8 cellular contexts compared by ENCODE assay signal in genomic region chr19:33621811-33622504, GRCh38. TPM values are rescaled to one million over a fixed set of nuclear protein-coding genes. Genes with fewer than 3 reads are reported as not detected.
DNase-seq lines count a peak whose midpoint lies in the region; ATAC-seq and TF ChIP-seq lines count a peak whose summit lies in the region.

Gene CHST8, plus strand, starts transcription at chr19:33621953. Its CDS starts 67,309 bp downstream, at chr19:33689262.

- H3K9me3 ChIP-seq in MG63 (no peaks in the 10 kb centered on the region), right lobe of liver (no peaks in the 10 kb centered on the region)

- H3K36me3 ChIP-seq in MG63 (no peaks in the 10 kb centered on the region), right lobe of liver (no peaks in the 10 kb centered on the region)

- peaks cover 0 to 15% (median 0%) of the 10 kb centered on the region in 4 donors for H3K4me1 ChIP-seq in right lobe of liver

- TF ChIP-seq CTCF in right lobe of liver (IDR thresholded peaks at IDR 0.05), result no peak

- DNase-seq in AG20443 (ENCODE audit: low spot score) (peak; percentile 90), MG63 (peak; percentile 45), cerebellar cortex (ENCODE audit: low spot score) (peak; percentile 69), right lobe of liver (peak in 2 of 3 donors; percentile 55 to 56)
- no peak for DNase-seq in central memory CD4-positive, alpha-beta T cell

- WGBS in right lobe of liver (ENCODE audit: insufficient coverage, low coverage, low lambda C conversion rate, missing lambda C conversion rate), result no CpG with 5 or more reads among the region's 96 CpGs

- TF ChIP-seq POLR2A in right lobe of liver (IDR thresholded peaks at IDR 0.05), result peak; percentile 51

- H3K27me3 ChIP-seq in MG63, result peaks cover 69% of the 10 kb centered on the region
- H3K27me3 ChIP-seq in right lobe of liver, result peaks cover 0 to 25% of the 10 kb centered on the region in 2 donors

- intact Hi-C loops in right lobe of liver (cut with DNase I), result no loop called here

- ATAC-seq in right lobe of liver, result peak; percentile 66 to 87 (median 81)
- no peak for ATAC-seq in HG03520 (IDR thresholded peaks at IDR 0.05; ENCODE audit: unreplicated experiment)
- no peak for ATAC-seq in HG03571 (IDR thresholded peaks at IDR 0.05; ENCODE audit: unreplicated experiment)
- no peak for ATAC-seq in GM21717 (IDR thresholded peaks at IDR 0.05; ENCODE audit: unreplicated experiment)

- no peak within 1 kb of the TSS for H3K27ac ChIP-seq in right lobe of liver

- H3K4me3 ChIP-seq in MG63 (peak within 1 kb of the TSS; percentile 22; the same call in 1 of the 2 replicates), right lobe of liver (peak within 1 kb of the TSS; percentile 9 to 44 (median 27))

RNA-seq across cellular contexts. Expression of gene CHST8, which starts in this region (rescaled TPM):
- total RNA-seq in MG63 (2014; rRNA removed; shearing (Covaris generic); ENCODE audit: low replicate concordance), result not detected in 2 replicates
- total RNA-seq in right lobe of liver, result under 1 TPM in 2 of 6 experiments, not detected in 4; 0.12 to 0.19 TPM

Comparison
In these comparisons a context has a peak if more than half of its experiments do, and no peak if none do; other contexts are left out.
1. Peak in DNase-seq and H3K4me3 ChIP-seq in MG63; RNA of the gene not detected or under 1 TPM.
2. Peak in DNase-seq, ATAC-seq and H3K4me3 ChIP-seq in right lobe of liver; RNA of the gene not detected or under 1 TPM.